In genomic region chr2:98044730-98045129, GRCh38 we compare ENCODE assay signal across 1 cellular context. TPM values are rescaled to one million over a fixed set of nuclear protein-coding genes. Genes with fewer than 3 reads are reported as not detected.
"Had no signal": no experiment of that assay in that cellular context is flagged by ENCODE, and none has a peak within 500 bp of the region (broad histone marks: within the 10 kb centered on the region; RNA-seq: fewer than 3 reads in every experiment).

No MANE protein-coding gene starts in this region.

RNA-seq across cellular contexts. Expression of gene VWA3B, which starts 42.2 kb away (rescaled TPM):
- total RNA-seq: G401 had no signal
